ENCODE assay signal across 1 cellular context in genomic region chr7:66681491-66682349, GRCh38.
TF ChIP-seq lines count a peak whose summit lies in the region.

No MANE protein-coding gene starts in this region.

TF ChIP-seq in HEK293, 187 proteins besides CTCF, POLR2A, EP300 and RAD21 (continued from another document and continues in another):
- no peak for TF ChIP-seq PBX3 (CRISPR knock-in tag; IDR thresholded peaks at IDR 0.05)
- TF ChIP-seq ZNF645 (tag by site-specific recombination; IDR thresholded peaks at IDR 0.05), result no peak
- TF ChIP-seq ELK4 (IDR thresholded peaks at IDR 0.05; ENCODE audit: borderline replicate concordance, low read depth, low read length), result no peak
- peak; percentile 81 for TF ChIP-seq ZEB2 (tag by site-specific recombination; IDR thresholded peaks at IDR 0.05)
- no peak for TF ChIP-seq OVOL3 (tag by site-specific recombination; IDR thresholded peaks at IDR 0.05)
- no peak for TF ChIP-seq ZNF433 (tag by site-specific recombination; IDR thresholded peaks at IDR 0.05; ENCODE audit: low read depth)
- no peak for TF ChIP-seq ZNF175 (tag by site-specific recombination; IDR thresholded peaks at IDR 0.05)
- no peak for TF ChIP-seq ZNF394 (tag by site-specific recombination; IDR thresholded peaks at IDR 0.05; ENCODE audit: borderline replicate concordance)
- no peak for TF ChIP-seq BCL11B (tag by site-specific recombination; IDR thresholded peaks at IDR 0.05; ENCODE audit: low read depth)
- peak; percentile 85; the same call in 1 of the 2 replicates for TF ChIP-seq ZNF600 (tag by site-specific recombination; IDR thresholded peaks at IDR 0.05)
- TF ChIP-seq ZNF76 (tag by site-specific recombination; IDR thresholded peaks at IDR 0.05; ENCODE audit: borderline replicate concordance, low read depth), result peak; percentile 84
- TF ChIP-seq ZNF121 (tag by site-specific recombination; IDR thresholded peaks at IDR 0.05), result no peak
- TF ChIP-seq GLIS1 (tag by site-specific recombination; IDR thresholded peaks at IDR 0.05), result peak; percentile 49
- TF ChIP-seq PRDM2 (tag by site-specific recombination; IDR thresholded peaks at IDR 0.05; ENCODE audit: borderline replicate concordance), result no peak
- no peak for TF ChIP-seq PRDM1 (tag by site-specific recombination; IDR thresholded peaks at IDR 0.05)
- peak; percentile 72; the same call in 1 of the 2 replicates for TF ChIP-seq ZBTB10 (tag by site-specific recombination; IDR thresholded peaks at IDR 0.05)
- TF ChIP-seq ZNF398 (tag by site-specific recombination; IDR thresholded peaks at IDR 0.05), result no peak
- no peak for TF ChIP-seq ZNF747 (tag by site-specific recombination; IDR thresholded peaks at IDR 0.05)
- 0 out of 2 replicates have a peak, but pooled peaks have one; percentile 45 for TF ChIP-seq ZSCAN5A (tag by site-specific recombination; IDR thresholded peaks at IDR 0.05)
- no peak for TF ChIP-seq ZNF19 (tag by site-specific recombination; IDR thresholded peaks at IDR 0.05; ENCODE audit: low read depth)
- TF ChIP-seq ZNF132 (tag by site-specific recombination; IDR thresholded peaks at IDR 0.05; ENCODE audit: borderline replicate concordance), result no peak
- no peak for TF ChIP-seq ZSCAN23 (tag by site-specific recombination; IDR thresholded peaks at IDR 0.05)
- no peak for TF ChIP-seq ZNF664 (tag by site-specific recombination; IDR thresholded peaks at IDR 0.05)
- no peak for TF ChIP-seq REPIN1 (tag by site-specific recombination; IDR thresholded peaks at IDR 0.05; ENCODE audit: low read depth)
- TF ChIP-seq BCL6B (tag by site-specific recombination; IDR thresholded peaks at IDR 0.05), result no peak
- TF ChIP-seq KLF7 (tag by site-specific recombination; IDR thresholded peaks at IDR 0.05; ENCODE audit: borderline replicate concordance), result no peak
- no peak for TF ChIP-seq ZFP69B (tag by site-specific recombination; IDR thresholded peaks at IDR 0.05)
- no peak for TF ChIP-seq SALL2 (tag by site-specific recombination; IDR thresholded peaks at IDR 0.05; ENCODE audit: borderline replicate concordance)
- TF ChIP-seq ZNF23 (tag by site-specific recombination; IDR thresholded peaks at IDR 0.05; ENCODE audit: borderline replicate concordance), result no peak
- TF ChIP-seq ZNF169 (tag by site-specific recombination; IDR thresholded peaks at IDR 0.05), result no peak
- peak; percentile 92 for TF ChIP-seq ZNF335 (tag by site-specific recombination; conservative IDR thresholded peaks at IDR 0.05)
- no peak for TF ChIP-seq ZNF776 (tag by site-specific recombination; IDR thresholded peaks at IDR 0.05; ENCODE audit: borderline replicate concordance)
- TF ChIP-seq ZNF529 (tag by site-specific recombination; IDR thresholded peaks at IDR 0.05; ENCODE audit: insufficient replicate concordance), result no peak
- no peak for TF ChIP-seq ZNF133 (tag by site-specific recombination; IDR thresholded peaks at IDR 0.05)
- TF ChIP-seq ZNF561 (tag by site-specific recombination; IDR thresholded peaks at IDR 0.05; ENCODE audit: borderline replicate concordance), result peak; percentile 89
- TF ChIP-seq ZNF202 (tag by site-specific recombination; IDR thresholded peaks at IDR 0.05; ENCODE audit: borderline replicate concordance), result no peak
- peak; percentile 97 for TF ChIP-seq ZBTB26 (tag by site-specific recombination; optimal IDR thresholded peaks at IDR 0.05)
- peak; percentile 73 for TF ChIP-seq EGR2 (tag by site-specific recombination; IDR thresholded peaks at IDR 0.05; ENCODE audit: low read depth)
- TF ChIP-seq ZNF184 (tag by site-specific recombination; IDR thresholded peaks at IDR 0.05), result no peak
